ENCODE assay signal across 23 cellular contexts in genomic region chrX:2699959-2700358, GRCh38. TPM values are rescaled to one million over a fixed set of nuclear protein-coding genes. Genes with fewer than 3 reads are reported as not detected.
DNase-seq lines count a peak whose midpoint lies in the region; ATAC-seq and TF ChIP-seq lines count a peak whose summit lies in the region.
"Had no signal": no experiment of that assay in that cellular context is flagged by ENCODE, and none has a peak within 500 bp of the region (broad histone marks: within the 10 kb centered on the region; RNA-seq: fewer than 3 reads in every experiment).

No MANE protein-coding gene starts in this region.

- H3K36me3 Mint-ChIP-seq in activated CD4-positive, alpha-beta memory T cell treated with anti-CD3 and anti-CD28 coated beads for 36 hours = peaks cover 61% of the 10 kb centered on the region
- peaks cover 83% of the 10 kb centered on the region for H3K36me3 Mint-ChIP-seq in activated CD4-positive, alpha-beta memory T cell treated with anti-CD3 and anti-CD28 coated beads, Interleukin-2, amount 10 ng/mL, durations not matched to agents 7 days and 5 days (ENCODE audit: low read depth)
- H3K36me3 Mint-ChIP-seq in CD4-positive, alpha-beta T cell (ENCODE audit: low read depth) = peaks cover 36% of the 10 kb centered on the region
- H3K36me3 Mint-ChIP-seq in activated T-helper 17 cell treated with anti-CD3 and anti-CD28 coated beads, Interleukin-2, amount 50 U/mL, for 72 hours (ENCODE audit: low read depth) = peaks cover 100% of the 10 kb centered on the region

- POLR2A ChIA-PET in activated CD4-positive, alpha-beta memory T cell treated with anti-CD3 and anti-CD28 coated beads for 36 hours (lab: Charles Lee) = no interaction called here
- POLR2A ChIA-PET in activated CD4-positive, alpha-beta memory T cell treated with anti-CD3 and anti-CD28 coated beads, Interleukin-2, amount 10 ng/mL, durations not matched to agents 7 days and 5 days (lab: Charles Lee) = no interaction called here
- POLR2A ChIA-PET in CD4-positive, alpha-beta T cell (lab: Charles Lee) = no interaction called here

- H3K27ac ChIP-seq in CD4-positive, alpha-beta T cell (ENCODE audit: low read depth, low read length) = no peak overlapping the region
- H3K27ac ChIP-seq: A549, HL-60, lower lobe of right lung, neural progenitor cell had no signal

- no peaks in the 10 kb centered on the region for H3K9me3 ChIP-seq in CD4-positive, alpha-beta T cell (ENCODE audit: control insufficient read depth, low read length)
- H3K9me3 ChIP-seq: A549, lower lobe of right lung had no signal

- H3K4me1 Mint-ChIP-seq in activated CD4-positive, alpha-beta memory T cell treated with anti-CD3 and anti-CD28 coated beads for 36 hours (ENCODE audit: low read depth) = peaks cover 97% of the 10 kb centered on the region
- peaks cover 97% of the 10 kb centered on the region for H3K4me1 Mint-ChIP-seq in activated CD4-positive, alpha-beta memory T cell treated with anti-CD3 and anti-CD28 coated beads, Interleukin-2, amount 10 ng/mL, durations not matched to agents 7 days and 5 days
- H3K4me1 Mint-ChIP-seq in CD4-positive, alpha-beta T cell (ENCODE audit: low read depth) = peaks cover 97% of the 10 kb centered on the region
- H3K4me1 Mint-ChIP-seq in activated T-helper 17 cell treated with anti-CD3 and anti-CD28 coated beads, Interleukin-2, amount 50 U/mL, for 72 hours = peaks cover 81% of the 10 kb centered on the region

- intact Hi-C loops in activated CD4-positive, alpha-beta memory T cell treated with anti-CD3 and anti-CD28 coated beads for 36 hours (cut with micrococcal nuclease) = loop anchor here (10.0 kb wide), 1 partner anchor 1175 kb away; no protein-coding TSS in a partner anchor
- intact Hi-C loops in CD4-positive, alpha-beta T cell (cut with DNase I, micrococcal nuclease) = loop anchor here (10.0 kb wide), 3 partner anchors 1165 to 1305 kb away; partner anchors contain the start of genes P2RY8 (in 1 of the 2) and SLC25A6 (in 1 of the 2)
- intact Hi-C loops in posterior vena cava (cut with DNase I) = no loop called here

- no peak for DNase-seq in activated CD4-positive, alpha-beta memory T cell treated with anti-CD3 and anti-CD28 coated beads for 36 hours
- no peak for DNase-seq in activated CD4-positive, alpha-beta memory T cell treated with anti-CD3 and anti-CD28 coated beads, Interleukin-2, amount 10 ng/mL, durations not matched to agents 7 days and 5 days
- no peak for DNase-seq in CD4-positive, alpha-beta T cell
- DNase-seq in posterior vena cava (ENCODE audit: low spot score) (peak; percentile 55), EL (no peak), NCI-H146 treated with DMSO at 0.1 percent for 48 hours (lab: John Stamatoyannopoulos, UW; ENCODE audit: unreplicated experiment) (no peak)
- DNase-seq in activated CD8-positive, alpha-beta memory T cell treated with anti-CD3 and anti-CD28 coated beads for 24 hours = no peak
- DNase-seq: activated T-cell treated with anti-CD3 and anti-CD28 coated beads, Interleukin-2, amount 50 U/mL, for 24 hours; C1 segment of cervical spinal cord; cerebellar nuclear complex; HCEC 1CT; lower lobe of right lung; NCI-H1048; NCI-H187 treated with DMSO at 0.1 percent for 48 hours; NCI-H69; T-helper 9 cell had no signal

- no peak overlapping the region for H3K4me3 Mint-ChIP-seq in activated CD4-positive, alpha-beta memory T cell treated with anti-CD3 and anti-CD28 coated beads for 36 hours
- H3K4me3 Mint-ChIP-seq in activated CD4-positive, alpha-beta memory T cell treated with anti-CD3 and anti-CD28 coated beads, Interleukin-2, amount 10 ng/mL, durations not matched to agents 7 days and 5 days = no peak overlapping the region
- H3K4me3 Mint-ChIP-seq in CD4-positive, alpha-beta T cell = no peak overlapping the region
- peak overlapping the region; percentile 4 for H3K4me3 Mint-ChIP-seq in activated T-helper 17 cell treated with anti-CD3 and anti-CD28 coated beads, Interleukin-2, amount 50 U/mL, for 72 hours
- H3K4me3 Mint-ChIP-seq: activated T-cell treated with anti-CD3 and anti-CD28 coated beads, Interleukin-2, amount 50 U/mL, for 24 hours; neural progenitor cell; WTC11 had no signal

- CTCF ChIA-PET in activated CD4-positive, alpha-beta memory T cell treated with anti-CD3 and anti-CD28 coated beads for 36 hours (lab: Charles Lee) = no interaction called here
- CTCF ChIA-PET in activated CD4-positive, alpha-beta memory T cell treated with anti-CD3 and anti-CD28 coated beads, Interleukin-2, amount 10 ng/mL, durations not matched to agents 7 days and 5 days (lab: Charles Lee) = no interaction called here
- CTCF ChIA-PET in CD4-positive, alpha-beta T cell (lab: Charles Lee) = no interaction called here

- H3K9me3 Mint-ChIP-seq in activated CD4-positive, alpha-beta memory T cell treated with anti-CD3 and anti-CD28 coated beads for 36 hours = no peaks in the 10 kb centered on the region
- H3K9me3 Mint-ChIP-seq in activated CD4-positive, alpha-beta memory T cell treated with anti-CD3 and anti-CD28 coated beads, Interleukin-2, amount 10 ng/mL, durations not matched to agents 7 days and 5 days = peaks cover 2% of the 10 kb centered on the region
- H3K9me3 Mint-ChIP-seq in CD4-positive, alpha-beta T cell = no peaks in the 10 kb centered on the region
- H3K9me3 Mint-ChIP-seq in activated T-helper 17 cell treated with anti-CD3 and anti-CD28 coated beads, Interleukin-2, amount 50 U/mL, for 72 hours = peaks cover 5% of the 10 kb centered on the region
- H3K9me3 Mint-ChIP-seq: neural progenitor cell had no signal

- TF ChIP-seq CTCF in CD4-positive, alpha-beta T cell (IDR thresholded peaks at IDR 0.05) = no peak

- no peak for ATAC-seq in CD4-positive, alpha-beta T cell (ENCODE audit: poor library complexity)
- no peak for ATAC-seq in activated T-helper 17 cell treated with anti-CD3 and anti-CD28 coated beads, Interleukin-2, amount 50 U/mL, for 72 hours (replicated peaks)
- ATAC-seq: A549; activated naive CD4-positive, alpha-beta T cell treated with anti-CD3 and anti-CD28 coated beads, Interleukin-2, amount 50 U/mL, for 72 hours; lower lobe of right lung; WTC11 had no signal

- no peaks in the 10 kb centered on the region for H3K27me3 ChIP-seq in CD4-positive, alpha-beta T cell (ENCODE audit: control insufficient read depth, insufficient read depth, low read length)
- H3K27me3 ChIP-seq: neural progenitor cell had no signal

- H3K27ac Mint-ChIP-seq in activated CD4-positive, alpha-beta memory T cell treated with anti-CD3 and anti-CD28 coated beads for 36 hours = peak overlapping the region; percentile 39
- no peak overlapping the region for H3K27ac Mint-ChIP-seq in activated CD4-positive, alpha-beta memory T cell treated with anti-CD3 and anti-CD28 coated beads, Interleukin-2, amount 10 ng/mL, durations not matched to agents 7 days and 5 days
- peak overlapping the region; percentile 22 for H3K27ac Mint-ChIP-seq in CD4-positive, alpha-beta T cell
- peak overlapping the region; percentile 76 for H3K27ac Mint-ChIP-seq in activated T-helper 17 cell treated with anti-CD3 and anti-CD28 coated beads, Interleukin-2, amount 50 U/mL, for 72 hours
- H3K27ac Mint-ChIP-seq: activated naive CD4-positive, alpha-beta T cell treated with anti-CD3 and anti-CD28 coated beads, Interleukin-2, amount 50 U/mL, for 72 hours; activated T-cell treated with anti-CD3 and anti-CD28 coated beads, Interleukin-2, amount 50 U/mL, for 24 hours; neural progenitor cell; WTC11 had no signal

- no peaks in the 10 kb centered on the region for H3K27me3 Mint-ChIP-seq in activated CD4-positive, alpha-beta memory T cell treated with anti-CD3 and anti-CD28 coated beads for 36 hours
- H3K27me3 Mint-ChIP-seq in activated CD4-positive, alpha-beta memory T cell treated with anti-CD3 and anti-CD28 coated beads, Interleukin-2, amount 10 ng/mL, durations not matched to agents 7 days and 5 days = no peaks in the 10 kb centered on the region
- no peaks in the 10 kb centered on the region for H3K27me3 Mint-ChIP-seq in CD4-positive, alpha-beta T cell
- H3K27me3 Mint-ChIP-seq in activated T-helper 17 cell treated with anti-CD3 and anti-CD28 coated beads, Interleukin-2, amount 50 U/mL, for 72 hours = no peaks in the 10 kb centered on the region
- H3K27me3 Mint-ChIP-seq: activated T-cell treated with anti-CD3 and anti-CD28 coated beads, Interleukin-2, amount 50 U/mL, for 24 hours had no signal

RNA-seq across cellular contexts. Expression of gene CD99, which starts 8.9 kb away (rescaled TPM):
- 100 to 1,000 TPM; 282 to 283 TPM for total RNA-seq in activated CD4-positive, alpha-beta memory T cell treated with anti-CD3 and anti-CD28 coated beads for 36 hours
- 100 to 1,000 TPM; 389 to 410 TPM for total RNA-seq in activated CD4-positive, alpha-beta memory T cell treated with anti-CD3 and anti-CD28 coated beads, Interleukin-2, amount 10 ng/mL, durations not matched to agents 7 days and 5 days
- total RNA-seq in CD4-positive, alpha-beta T cell = 100 to 1,000 TPM; 170 to 184 TPM
- 100 to 1,000 TPM; 157 to 231 TPM for total RNA-seq in activated T-helper 17 cell treated with anti-CD3 and anti-CD28 coated beads, Interleukin-2, amount 50 U/mL, for 72 hours
- 100 to 1,000 TPM; 298 to 369 TPM for total RNA-seq in posterior vena cava

RNA-seq across cellular contexts. Expression of gene XG, which starts 51.9 kb away (rescaled TPM):
- total RNA-seq in activated CD4-positive, alpha-beta memory T cell treated with anti-CD3 and anti-CD28 coated beads for 36 hours = not detected
- total RNA-seq in activated CD4-positive, alpha-beta memory T cell treated with anti-CD3 and anti-CD28 coated beads, Interleukin-2, amount 10 ng/mL, durations not matched to agents 7 days and 5 days = not detected
- total RNA-seq in CD4-positive, alpha-beta T cell = not detected
- total RNA-seq in activated T-helper 17 cell treated with anti-CD3 and anti-CD28 coated beads, Interleukin-2, amount 50 U/mL, for 72 hours = under 1 TPM in 1 of 2 donors, not detected in 1; 0.34 TPM
- 1 to 10 TPM; 5.4 to 7.9 TPM for total RNA-seq in posterior vena cava
- total RNA-seq: SK-MEL-5 had no signal

Comparison
In these comparisons a context has a peak if more than half of its experiments do, and no peak if none do; other contexts are left out.
1. RNA of gene XG, which starts 51.9 kb away (total RNA-seq): 5.4 to 7.9 TPM in posterior vena cava; 0.34 TPM in activated T-helper 17 cell treated with anti-CD3 and anti-CD28 coated beads, Interleukin-2, amount 50 U/mL, for 72 hours, not detected in CD4-positive, alpha-beta T cell, not detected in activated CD4-positive, alpha-beta memory T cell treated with anti-CD3 and anti-CD28 coated beads, Interleukin-2, amount 10 ng/mL, durations not matched to agents 7 days and 5 days and not detected in activated CD4-positive, alpha-beta memory T cell treated with anti-CD3 and anti-CD28 coated beads for 36 hours; every median in the first group is over 4 times any median in the second.
2. intact Hi-C loops: an anchor here in activated CD4-positive, alpha-beta memory T cell treated with anti-CD3 and anti-CD28 coated beads for 36 hours (10.0 kb wide) and CD4-positive, alpha-beta T cell (10.0 kb wide); none called in posterior vena cava.